In genomic region chr6:123074616-123075015, GRCh38 we compare ENCODE assay signal across 19 cellular contexts.
DNase-seq lines count a peak whose midpoint lies in the region; ATAC-seq and TF ChIP-seq lines count a peak whose summit lies in the region.
"Had no signal": no experiment of that assay in that cellular context is flagged by ENCODE, and none has a peak within 500 bp of the region (broad histone marks: within the 10 kb centered on the region; RNA-seq: fewer than 3 reads in every experiment).

No MANE protein-coding gene starts in this region.

- ATAC-seq in GM18517 (IDR thresholded peaks at IDR 0.05; ENCODE audit: unreplicated experiment), result no peak
- ATAC-seq: CD8-positive, alpha-beta T cell had no signal

- H3K79me2 ChIP-seq in mammary epithelial cell (ENCODE audit: insufficient read depth, low read length), result no peaks in the 10 kb centered on the region

- TF ChIP-seq CTCF in mammary epithelial cell (conservative IDR thresholded peaks at IDR 0.05 in 1 of 2, IDR thresholded peaks at IDR 0.05 in 1 of 2; ENCODE audit: extremely low read depth in 1 of 2, insufficient read depth in 1 of 2, low read depth in 1 of 2, low read length in 2 of 2) (no peak), HFFc6 (IDR thresholded peaks at IDR 0.05) (no peak)

- H3K27me3 ChIP-seq in mammary epithelial cell (ENCODE audit: insufficient read depth, low read length), result no peaks in the 10 kb centered on the region
- H3K27me3 ChIP-seq: BLaER1 had no signal

- no peak overlapping the region for H3K4me3 Mint-ChIP-seq in HFFc6
- H3K4me3 Mint-ChIP-seq: B cell; CD4-positive, CD25-positive, alpha-beta regulatory T cell; CD8-positive, alpha-beta T cell had no signal

- H4K20me1 ChIP-seq in mammary epithelial cell (ENCODE audit: insufficient read depth, low read length), result no peaks in the 10 kb centered on the region
- H4K20me1 ChIP-seq: BLaER1 had no signal

- intact Hi-C loops in mammary epithelial cell (cut with micrococcal nuclease), result no loop called here

- no peaks in the 10 kb centered on the region for H3K4me1 Mint-ChIP-seq in HFFc6 (ENCODE audit: low read depth)
- H3K4me1 Mint-ChIP-seq: B cell; CD4-positive, CD25-positive, alpha-beta regulatory T cell had no signal

- H2AFZ ChIP-seq in mammary epithelial cell (ENCODE audit: low read depth, low read length), result no peak overlapping the region
- H2AFZ ChIP-seq: GM23248 had no signal

- no peaks in the 10 kb centered on the region for H3K9me3 ChIP-seq in mammary epithelial cell (replicated peaks; ENCODE audit: insufficient read depth, low read length)
- H3K9me3 ChIP-seq: BLaER1, Caco-2 had no signal

- no peaks in the 10 kb centered on the region for H3K27me3 Mint-ChIP-seq in HFFc6 (ENCODE audit: insufficient read depth)
- H3K27me3 Mint-ChIP-seq: B cell; CD4-positive, CD25-positive, alpha-beta regulatory T cell had no signal

- H3K27ac ChIP-seq in mammary epithelial cell (ENCODE audit: insufficient read depth, low read depth, low read length), result no peak overlapping the region
- peak overlapping the region; percentile 7 for H3K27ac ChIP-seq in epithelial cell of prostate
- H3K27ac ChIP-seq: 22Rv1, BLaER1, C4-2B, GM23248 had no signal

- peaks cover 5% of the 10 kb centered on the region for H3K4me1 ChIP-seq in mammary epithelial cell (ENCODE audit: insufficient read depth, low read length)
- H3K4me1 ChIP-seq: BLaER1, Caco-2 had no signal

- WGBS in mammary epithelial cell (ENCODE audit: low coverage, missing lambda C conversion rate), result 38% methylated on average over 2 of the region's 2 CpGs

- in situ Hi-C loops in mammary epithelial cell (cut with MboI; ENCODE audit: low sequenced_read_pairs in 2 of 2), result no loop called here

- no peak overlapping the region for H3K9ac ChIP-seq in mammary epithelial cell (ENCODE audit: insufficient read depth, low read length)
- H3K9ac ChIP-seq: BLaER1, GM23248 had no signal

- H3K9me3 Mint-ChIP-seq in HFFc6, result peaks cover 19% of the 10 kb centered on the region

- no peaks in the 10 kb centered on the region for H3K36me3 Mint-ChIP-seq in HFFc6 (ENCODE audit: low read depth)
- H3K36me3 Mint-ChIP-seq: CD4-positive, CD25-positive, alpha-beta regulatory T cell; CD8-positive, alpha-beta T cell had no signal

- DNase-seq in DMS53 (lab: John Stamatoyannopoulos, UW), result peak; percentile 13
- no peak for DNase-seq in DMS53 treated with DMSO at 0.1 percent for 48 hours (lab: John Stamatoyannopoulos, UW; ENCODE audit: unreplicated experiment)
- peak; percentile 54 for DNase-seq in mammary epithelial cell
- DNase-seq in epithelial cell of prostate (ENCODE audit: low read depth, low spot score), result no peak
- no peak for DNase-seq in HFFc6
- DNase-seq: Caco-2; CD4-positive, CD25-positive, alpha-beta regulatory T cell; CD8-positive, alpha-beta T cell; DMS153; DMS79 treated with DMSO at 0.1 percent for 48 hours; GF-D8; GM23248; H7; HCEC 1CT had no signal

- dilution Hi-C loops in mammary epithelial cell (cut with HindIII; ENCODE audit: low sequenced_read_pairs), result no loop called here

- no peaks in the 10 kb centered on the region for H3K36me3 ChIP-seq in mammary epithelial cell (ENCODE audit: insufficient read depth, low read length)
- H3K36me3 ChIP-seq: BLaER1 had no signal

- H3K27ac Mint-ChIP-seq in HFFc6, result no peak overlapping the region
- H3K27ac Mint-ChIP-seq: B cell; CD4-positive, CD25-positive, alpha-beta regulatory T cell; CD8-positive, alpha-beta T cell had no signal

- no peak overlapping the region for H3K4me3 ChIP-seq in mammary epithelial cell (replicated peaks in 1 of 3; ENCODE audit: insufficient read depth in 1 of 3, low read depth in 2 of 3, low read length in 3 of 3)
- H3K4me3 ChIP-seq: BLaER1, GM23248 had no signal

- CTCF ChIA-PET in mammary epithelial cell (lab: Charles Lee; ENCODE audit: low non-redundant PET), result no interaction called here

- peak overlapping the region; percentile 29 for H3K4me2 ChIP-seq in mammary epithelial cell (ENCODE audit: insufficient read depth, low read depth, low read length)
- H3K4me2 ChIP-seq: BLaER1 had no signal

- BruUV-seq in mammary epithelial cell (replicated peaks; lab: Mats Ljungman, UMichigan), result no TSS peak

Comparison
In these comparisons a context has a peak if more than half of its experiments do, and no peak if none do; other contexts are left out.
1. DNase-seq: peak in DMS53 (single experiment) and mammary epithelial cell (single experiment); none in DMS53 treated with DMSO at 0.1 percent for 48 hours (single experiment), epithelial cell of prostate (single experiment) and HFFc6 (single experiment).